1 cellular context compared by ENCODE assay signal in the genomic region with DNA sequence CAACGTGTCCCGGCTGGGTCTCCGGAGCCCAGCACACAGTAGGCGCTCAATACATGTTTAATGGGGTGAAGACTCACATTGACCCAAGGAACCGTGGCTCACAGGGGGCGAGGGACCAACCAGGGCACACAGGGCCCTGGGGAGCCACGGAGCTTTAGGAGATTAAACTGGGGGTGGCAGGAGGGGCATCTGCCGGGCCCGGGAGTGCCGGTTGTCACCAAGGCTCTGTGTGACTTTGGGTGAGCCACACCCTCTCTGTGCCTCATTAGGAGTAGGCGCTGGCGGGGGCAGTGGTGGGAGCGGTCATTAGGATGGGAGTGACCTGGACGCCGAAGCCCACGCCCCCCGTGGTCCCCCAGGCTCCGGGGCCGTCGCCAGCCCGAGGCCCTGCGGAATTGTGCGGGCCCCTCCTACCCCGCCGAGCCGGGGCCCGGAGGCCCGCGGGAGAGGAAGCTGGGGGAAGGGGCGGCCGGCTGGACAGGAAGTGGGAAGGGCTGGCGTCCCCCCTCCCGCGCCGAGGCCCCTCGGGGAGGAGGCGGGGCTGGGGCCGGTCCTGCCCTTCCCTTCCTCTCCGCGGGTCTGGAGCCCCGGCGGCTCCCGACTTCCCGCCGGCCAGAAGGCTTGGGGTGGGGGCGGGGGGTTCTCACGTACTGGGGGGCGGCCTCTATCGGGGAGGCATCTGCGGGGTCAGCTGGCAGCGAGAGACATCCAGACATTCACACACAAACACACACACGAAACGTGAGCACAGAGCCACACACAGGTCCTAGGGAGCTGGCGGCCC.
A peak's percentile ranks its signal among the peaks of the same experiment; 100 is the strongest.
TF ChIP-seq lines count a peak whose summit lies in the region.

No MANE protein-coding gene starts in this region.

TF ChIP-seq in HepG2, 621 proteins besides CTCF, POLR2A, EP300 and RAD21 (continued from another document and continues in another):
- TF ChIP-seq ARID4A (CRISPR knock-in tag; IDR thresholded peaks at IDR 0.05; ENCODE audit: borderline replicate concordance) (peak; percentile 68), ZNF629 (CRISPR knock-in tag; conservative IDR thresholded peaks at IDR 0.05) (no peak), SRSF1 (optimal IDR thresholded peaks at IDR 0.05; ENCODE audit: low read depth, low read length) (peak; percentile 80), ZNF350 (CRISPR knock-in tag; IDR thresholded peaks at IDR 0.05; ENCODE audit: borderline replicate concordance, low read depth) (peak; percentile 58; the same call in 1 of the 2 replicates), ZNF260 (CRISPR knock-in tag; IDR thresholded peaks at IDR 0.05; ENCODE audit: borderline replicate concordance, low read depth) (no peak), DPF2 (CRISPR knock-in tag; IDR thresholded peaks at IDR 0.05; ENCODE audit: borderline replicate concordance, low read depth) (no peak), ZNF839 (CRISPR knock-in tag; IDR thresholded peaks at IDR 0.05; ENCODE audit: borderline replicate concordance) (no peak), IKZF4 (CRISPR knock-in tag; IDR thresholded peaks at IDR 0.05; ENCODE audit: borderline replicate concordance, low read depth, not compliant biosample characterization) (peak; percentile 59), ZSCAN22 (CRISPR knock-in tag; IDR thresholded peaks at IDR 0.05) (peak; percentile 92), AFF4 (CRISPR knock-in tag; IDR thresholded peaks at IDR 0.05) (no peak), ZNF569 (CRISPR knock-in tag; IDR thresholded peaks at IDR 0.05; ENCODE audit: borderline replicate concordance) (no peak), ZNF281 (CRISPR knock-in tag; IDR thresholded peaks at IDR 0.05; ENCODE audit: borderline replicate concordance) (peak; percentile 71; the same call in 1 of the 2 replicates), ZFY (CRISPR knock-in tag; IDR thresholded peaks at IDR 0.05) (peak; percentile 58), MAX (IDR thresholded peaks at IDR 0.05) (peak; percentile 32), ZNF501 (CRISPR knock-in tag; IDR thresholded peaks at IDR 0.05) (peak; percentile 83; the same call in 1 of the 2 replicates), MED1 (CRISPR knock-in tag; IDR thresholded peaks at IDR 0.05) (peak; percentile 54), ATF7-NPFF (CRISPR knock-in tag; IDR thresholded peaks at IDR 0.05; ENCODE audit: low read depth) (peak; percentile 86), ARNT2 (CRISPR knock-in tag; IDR thresholded peaks at IDR 0.05; ENCODE audit: low read depth) (peak; percentile 83), MBD4 (IDR thresholded peaks at IDR 0.05; ENCODE audit: borderline replicate concordance, low read length) (no peak), ZBED4 (CRISPR knock-in tag; IDR thresholded peaks at IDR 0.05; ENCODE audit: borderline replicate concordance) (peak; percentile 63; the same call in 1 of the 2 replicates), YY1 (IDR thresholded peaks at IDR 0.05; ENCODE audit: insufficient read depth, insufficient replicate concordance, low read depth, low read length) (peak; percentile 16), KLF13 (CRISPR knock-in tag; IDR thresholded peaks at IDR 0.05) (no peak), ZNF83 (CRISPR knock-in tag; IDR thresholded peaks at IDR 0.05; ENCODE audit: borderline replicate concordance) (0 out of 2 replicates have a peak, but pooled peaks have one; percentile 42), POGZ (CRISPR knock-in tag; IDR thresholded peaks at IDR 0.05) (no peak), HES4 (CRISPR knock-in tag; IDR thresholded peaks at IDR 0.05; ENCODE audit: borderline replicate concordance) (peak; percentile 85; the same call in 1 of the 2 replicates), NCOA2 (CRISPR knock-in tag; IDR thresholded peaks at IDR 0.05) (peak; percentile 12; the same call in 1 of the 2 replicates), ZNF296 (CRISPR knock-in tag; conservative IDR thresholded peaks at IDR 0.05) (0 out of 2 replicates have a peak, but pooled peaks have one; percentile 56), ZNF709 (CRISPR knock-in tag; IDR thresholded peaks at IDR 0.05) (0 out of 2 replicates have a peak, but pooled peaks have one; percentile 74), ZNF121 (CRISPR knock-in tag; IDR thresholded peaks at IDR 0.05) (0 out of 2 replicates have a peak, but pooled peaks have one; percentile 26), BCL6 (CRISPR knock-in tag; IDR thresholded peaks at IDR 0.05) (no peak; the same call in 1 of the 2 replicates)
- TF ChIP-seq, protein P1, sequence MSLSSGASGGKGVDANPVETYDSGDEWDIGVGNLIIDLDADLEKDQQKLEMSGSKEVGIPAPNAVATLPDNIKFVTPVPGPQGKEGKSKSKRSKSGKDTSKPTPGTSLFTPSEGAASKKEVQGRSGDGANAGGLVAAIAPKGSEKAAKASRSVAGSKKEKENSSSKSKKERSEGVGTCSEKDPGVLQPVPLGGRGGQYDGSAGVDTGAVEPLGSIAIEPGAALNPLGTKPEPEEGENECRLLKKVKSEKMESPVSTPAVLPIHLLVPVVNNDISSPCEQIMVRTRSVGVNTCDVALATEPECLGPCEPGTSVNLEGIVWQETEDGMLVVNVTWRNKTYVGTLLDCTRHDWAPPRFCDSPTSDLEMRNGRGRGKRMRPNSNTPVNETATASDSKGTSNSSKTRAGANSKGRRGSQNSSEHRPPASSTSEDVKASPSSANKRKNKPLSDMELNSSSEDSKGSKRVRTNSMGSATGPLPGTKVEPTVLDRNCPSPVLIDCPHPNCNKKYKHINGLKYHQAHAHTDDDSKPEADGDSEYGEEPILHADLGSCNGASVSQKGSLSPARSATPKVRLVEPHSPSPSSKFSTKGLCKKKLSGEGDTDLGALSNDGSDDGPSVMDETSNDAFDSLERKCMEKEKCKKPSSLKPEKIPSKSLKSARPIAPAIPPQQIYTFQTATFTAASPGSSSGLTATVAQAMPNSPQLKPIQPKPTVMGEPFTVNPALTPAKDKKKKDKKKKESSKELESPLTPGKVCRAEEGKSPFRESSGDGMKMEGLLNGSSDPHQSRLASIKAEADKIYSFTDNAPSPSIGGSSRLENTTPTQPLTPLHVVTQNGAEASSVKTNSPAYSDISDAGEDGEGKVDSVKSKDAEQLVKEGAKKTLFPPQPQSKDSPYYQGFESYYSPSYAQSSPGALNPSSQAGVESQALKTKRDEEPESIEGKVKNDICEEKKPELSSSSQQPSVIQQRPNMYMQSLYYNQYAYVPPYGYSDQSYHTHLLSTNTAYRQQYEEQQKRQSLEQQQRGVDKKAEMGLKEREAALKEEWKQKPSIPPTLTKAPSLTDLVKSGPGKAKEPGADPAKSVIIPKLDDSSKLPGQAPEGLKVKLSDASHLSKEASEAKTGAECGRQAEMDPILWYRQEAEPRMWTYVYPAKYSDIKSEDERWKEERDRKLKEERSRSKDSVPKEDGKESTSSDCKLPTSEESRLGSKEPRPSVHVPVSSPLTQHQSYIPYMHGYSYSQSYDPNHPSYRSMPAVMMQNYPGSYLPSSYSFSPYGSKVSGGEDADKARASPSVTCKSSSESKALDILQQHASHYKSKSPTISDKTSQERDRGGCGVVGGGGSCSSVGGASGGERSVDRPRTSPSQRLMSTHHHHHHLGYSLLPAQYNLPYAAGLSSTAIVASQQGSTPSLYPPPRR (CRISPR knock-in tag; IDR thresholded peaks at IDR 0.05; ENCODE audit: borderline replicate concordance), result 0 out of 2 replicates have a peak, but pooled peaks have one; percentile 20
- TF ChIP-seq, protein P2, sequence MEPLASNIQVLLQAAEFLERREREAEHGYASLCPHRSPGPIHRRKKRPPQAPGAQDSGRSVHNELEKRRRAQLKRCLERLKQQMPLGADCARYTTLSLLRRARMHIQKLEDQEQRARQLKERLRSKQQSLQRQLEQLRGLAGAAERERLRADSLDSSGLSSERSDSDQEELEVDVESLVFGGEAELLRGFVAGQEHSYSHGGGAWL (CRISPR knock-in tag; IDR thresholded peaks at IDR 0.05), result peak; percentile 56; the same call in 1 of the 2 replicates
